10 cellular contexts compared by ENCODE assay signal in genomic region chr3:119588112-119588511, GRCh38. TPM values are rescaled to one million over a fixed set of nuclear protein-coding genes. Genes with fewer than 3 reads are reported as not detected.
DNase-seq lines count a peak whose midpoint lies in the region; ATAC-seq and TF ChIP-seq lines count a peak whose summit lies in the region.
"Had no signal": no experiment of that assay in that cellular context is flagged by ENCODE, and none has a peak within 500 bp of the region (broad histone marks: within the 10 kb centered on the region; RNA-seq: fewer than 3 reads in every experiment).

No MANE protein-coding gene starts in this region.

- H3K4me3 ChIP-seq in SK-N-SH (ENCODE audit: low read depth in 2 of 2, low read length in 1 of 2): no peak overlapping the region
- no peak overlapping the region for H3K4me3 ChIP-seq in effector memory CD4-positive, alpha-beta T cell (ENCODE audit: insufficient read depth, low read depth, low read length, poor library complexity, severe bottlenecking)

- H3K4me1 Mint-ChIP-seq in activated T-helper 2 cell treated with anti-CD3 and anti-CD28 coated beads, Interferon-gamma antibody, Interleukin-2, Interleukin-4, amounts not matched to agents 10 μg/mL and 5 μg/mL and 100 μg/mL, durations not matched to agents 14 hours and 24 hours and 36 hours (ENCODE audit: low read depth): peaks cover 25% of the 10 kb centered on the region

- TF ChIP-seq EP300 in SK-N-SH (IDR thresholded peaks at IDR 0.05; ENCODE audit: borderline replicate concordance in 1 of 2, low read depth in 1 of 2, low read length in 1 of 2): no peak

- peaks cover 3% of the 10 kb centered on the region for H3K9me3 Mint-ChIP-seq in activated T-helper 2 cell treated with anti-CD3 and anti-CD28 coated beads, Interferon-gamma antibody, Interleukin-2, Interleukin-4, amounts not matched to agents 10 μg/mL and 5 μg/mL and 100 μg/mL, durations not matched to agents 14 hours and 24 hours and 36 hours

- 99% methylated on average over 3 of the region's 3 CpGs for WGBS in SK-N-SH (ENCODE audit: low lambda C conversion rate)

- POLR2A ChIA-PET in SK-N-SH (lab: Yijun Ruan, JAX): no interaction called here

- TF ChIP-seq CTCF in SK-N-SH (IDR thresholded peaks at IDR 0.05): no peak

- peaks cover 17% of the 10 kb centered on the region for H3K36me3 Mint-ChIP-seq in activated T-helper 2 cell treated with anti-CD3 and anti-CD28 coated beads, Interferon-gamma antibody, Interleukin-2, Interleukin-4, amounts not matched to agents 10 μg/mL and 5 μg/mL and 100 μg/mL, durations not matched to agents 14 hours and 24 hours and 36 hours (ENCODE audit: low read depth)

- H2AFZ ChIP-seq in SK-N-SH (ENCODE audit: low read depth): no peak overlapping the region; the same call in 1 of the 2 replicates

- H3K9ac ChIP-seq in SK-N-SH: no peak overlapping the region

- peak overlapping the region; percentile 31 for H3K27ac Mint-ChIP-seq in activated T-helper 2 cell treated with anti-CD3 and anti-CD28 coated beads, Interferon-gamma antibody, Interleukin-2, Interleukin-4, amounts not matched to agents 10 μg/mL and 5 μg/mL and 100 μg/mL, durations not matched to agents 14 hours and 24 hours and 36 hours

- no peaks in the 10 kb centered on the region for H3K79me2 ChIP-seq in SK-N-SH (ENCODE audit: insufficient read depth)

- CTCF ChIA-PET in SK-N-SH (lab: Yijun Ruan, JAX): interaction anchor here (2.8 kb wide), 1 partner anchor 11 kb away, joined by 8 read pairs; no protein-coding TSS in a partner anchor

- DNase-seq in EH (ENCODE audit: low read depth): peak; percentile 15
- DNase-seq in activated T-helper 2 cell treated with anti-CD3 and anti-CD28 coated beads, Interferon-gamma antibody, Interleukin-2, Interleukin-4, amounts not matched to agents 10 μg/mL and 5 μg/mL and 100 μg/mL, durations not matched to agents 14 hours and 24 hours and 36 hours (ENCODE audit: low spot score): no peak
- peak; percentile 29 for DNase-seq in renal cortical epithelial cell (ENCODE audit: low read depth)
- DNase-seq in SK-N-SH: no peak
- DNase-seq in NCI-H2171 (lab: John Stamatoyannopoulos, UW): no peak
- DNase-seq in NCI-H1436 treated with DMSO at 0.1 percent for 48 hours (lab: John Stamatoyannopoulos, UW): no peak
- no peak for DNase-seq in effector memory CD4-positive, alpha-beta T cell
- DNase-seq: HCEC 1CT had no signal

- no peaks in the 10 kb centered on the region for H3K4me1 ChIP-seq in SK-N-SH (ENCODE audit: control insufficient read depth in 1 of 2, insufficient read depth in 2 of 2, low read depth in 1 of 2, low read length in 1 of 2)
- no peaks in the 10 kb centered on the region for H3K4me1 ChIP-seq in effector memory CD4-positive, alpha-beta T cell (ENCODE audit: control insufficient read depth, insufficient read depth, low read length, poor library complexity, severe bottlenecking)

- no peaks in the 10 kb centered on the region for H4K20me1 ChIP-seq in SK-N-SH (ENCODE audit: insufficient read depth)

- no peaks in the 10 kb centered on the region for H3F3A ChIP-seq in SK-N-SH (replicated peaks; ENCODE audit: insufficient read depth)

- peak; percentile 61 for ATAC-seq in HG02798 (IDR thresholded peaks at IDR 0.05; ENCODE audit: poor library complexity, unreplicated experiment)

- TF ChIP-seq RAD21 in SK-N-SH (IDR thresholded peaks at IDR 0.05; ENCODE audit: low read length): no peak

- peaks cover 11% of the 10 kb centered on the region for H3K27me3 Mint-ChIP-seq in activated T-helper 2 cell treated with anti-CD3 and anti-CD28 coated beads, Interferon-gamma antibody, Interleukin-2, Interleukin-4, amounts not matched to agents 10 μg/mL and 5 μg/mL and 100 μg/mL, durations not matched to agents 14 hours and 24 hours and 36 hours (ENCODE audit: low read depth)

- no peaks in the 10 kb centered on the region for H3K9me2 ChIP-seq in SK-N-SH

- H3K4me3 Mint-ChIP-seq in activated T-helper 2 cell treated with anti-CD3 and anti-CD28 coated beads, Interferon-gamma antibody, Interleukin-2, Interleukin-4, amounts not matched to agents 10 μg/mL and 5 μg/mL and 100 μg/mL, durations not matched to agents 14 hours and 24 hours and 36 hours (ENCODE audit: low read depth): no peak overlapping the region

- no peaks in the 10 kb centered on the region for H3K36me3 ChIP-seq in SK-N-SH (replicated peaks in 1 of 2; ENCODE audit: control insufficient read depth in 1 of 2, insufficient read depth in 2 of 2, low read length in 1 of 2)
- H3K36me3 ChIP-seq in effector memory CD4-positive, alpha-beta T cell (ENCODE audit: control insufficient read depth, insufficient read depth, low read length): no peaks in the 10 kb centered on the region

- H3K27me3 ChIP-seq in SK-N-SH (ENCODE audit: insufficient read depth): no peaks in the 10 kb centered on the region
- H3K27me3 ChIP-seq in effector memory CD4-positive, alpha-beta T cell (replicated peaks; ENCODE audit: control insufficient read depth, insufficient read depth, low read length, poor library complexity, severe bottlenecking): no peaks in the 10 kb centered on the region

- no peak overlapping the region for H3K27ac ChIP-seq in SK-N-SH (ENCODE audit: low read depth in 2 of 2, low read length in 1 of 2)
- no peak overlapping the region for H3K27ac ChIP-seq in effector memory CD4-positive, alpha-beta T cell (ENCODE audit: insufficient read depth, low read length, poor library complexity, severe bottlenecking)

- intact Hi-C loops in activated T-helper 2 cell treated with anti-CD3 and anti-CD28 coated beads, Interferon-gamma antibody, Interleukin-2, Interleukin-4, amounts not matched to agents 10 μg/mL and 5 μg/mL and 100 μg/mL, durations not matched to agents 14 hours and 24 hours and 36 hours (cut with micrococcal nuclease): loop anchor here (10.0 kb wide), 1 partner anchor 47 kb away; no protein-coding TSS in a partner anchor

- H3K9me3 ChIP-seq in SK-N-SH: no peaks in the 10 kb centered on the region
- no peaks in the 10 kb centered on the region for H3K9me3 ChIP-seq in effector memory CD4-positive, alpha-beta T cell (ENCODE audit: control insufficient read depth, low read length)

- no peak overlapping the region for H3K4me2 ChIP-seq in SK-N-SH

TF ChIP-seq in SK-N-SH, 30 proteins besides CTCF, POLR2A, EP300 and RAD21 (continues in another document):
- TF ChIP-seq USF2 (IDR thresholded peaks at IDR 0.05; ENCODE audit: borderline replicate concordance, low read depth, low read length) (no peak), RCOR1 (IDR thresholded peaks at IDR 0.05; ENCODE audit: low read length) (no peak), IRF3 (IDR thresholded peaks at IDR 0.05; ENCODE audit: low read depth, low read length) (no peak), POLR2AphosphoS5 (IDR thresholded peaks at IDR 0.05; ENCODE audit: low read depth, low read length) (no peak), ELF1 (IDR thresholded peaks at IDR 0.05) (no peak), TCF12 (IDR thresholded peaks at IDR 0.05) (no peak), NRF1 (IDR thresholded peaks at IDR 0.05; ENCODE audit: low read depth, low read length) (no peak), NFIC (IDR thresholded peaks at IDR 0.05; ENCODE audit: borderline replicate concordance) (no peak), GATA2 (CRISPR knock-in tag; IDR thresholded peaks at IDR 0.05) (no peak), CHD2 (IDR thresholded peaks at IDR 0.05; ENCODE audit: low read length, partially characterized antibody) (no peak), TEAD4 (IDR thresholded peaks at IDR 0.05; ENCODE audit: borderline replicate concordance, insufficient read depth) (no peak), TAF1 (IDR thresholded peaks at IDR 0.05; ENCODE audit: borderline replicate concordance, low read depth, low read length) (no peak)

RNA-seq across cellular contexts. Expression of gene ADPRH, which starts 8.8 kb away (rescaled TPM):
- 5.5 and 6.3 TPM in 2 replicates for total RNA-seq in activated T-helper 2 cell treated with anti-CD3 and anti-CD28 coated beads, Interferon-gamma antibody, Interleukin-2, Interleukin-4, amounts not matched to agents 10 μg/mL and 5 μg/mL and 100 μg/mL, durations not matched to agents 14 hours and 24 hours and 36 hours
- 6.6 and 7.8 TPM in 2 replicates for total RNA-seq in renal cortical epithelial cell
- polyA plus RNA-seq in SK-N-SH (2012; rRNA removed): 0.08 TPM in 1 of 2 replicates, not detected in the other
- polyA plus RNA-seq in SK-N-SH (2012; cell fraction: cytosol; rRNA removed): 0.03 TPM in 2 replicates
- polyA plus RNA-seq in SK-N-SH (2012; cell fraction: nucleus; rRNA removed): not detected in 2 replicates

RNA-seq across cellular contexts. Expression of gene PLA1A, which starts 9.6 kb away (rescaled TPM):
- total RNA-seq in activated T-helper 2 cell treated with anti-CD3 and anti-CD28 coated beads, Interferon-gamma antibody, Interleukin-2, Interleukin-4, amounts not matched to agents 10 μg/mL and 5 μg/mL and 100 μg/mL, durations not matched to agents 14 hours and 24 hours and 36 hours: not detected in 2 replicates
- 1.2 and 5.1 TPM in 2 replicates for total RNA-seq in renal cortical epithelial cell
- polyA plus RNA-seq in SK-N-SH (2012; rRNA removed): 0.08 TPM in 1 of 2 replicates, not detected in the other
- polyA plus RNA-seq in SK-N-SH (2012; cell fraction: cytosol; rRNA removed): 0.09 TPM in 1 of 2 replicates, not detected in the other
- polyA plus RNA-seq in SK-N-SH (2012; cell fraction: nucleus; rRNA removed): 0.06 TPM in 1 of 2 replicates, not detected in the other
- total RNA-seq: M059J had no signal

RNA-seq across cellular contexts. Expression of gene CD80, which starts 28.7 kb away (rescaled TPM):
- total RNA-seq in activated T-helper 2 cell treated with anti-CD3 and anti-CD28 coated beads, Interferon-gamma antibody, Interleukin-2, Interleukin-4, amounts not matched to agents 10 μg/mL and 5 μg/mL and 100 μg/mL, durations not matched to agents 14 hours and 24 hours and 36 hours: 6.8 TPM in 2 replicates
- total RNA-seq in renal cortical epithelial cell: not detected in 2 replicates
- not detected in 2 replicates for polyA plus RNA-seq in SK-N-SH (2012; rRNA removed)
- polyA plus RNA-seq in SK-N-SH (2012; cell fraction: cytosol; rRNA removed): 0.01 and 0.08 TPM in 2 replicates
- polyA plus RNA-seq in SK-N-SH (2012; cell fraction: nucleus; rRNA removed): 0.02 TPM in 1 of 2 replicates, not detected in the other
- total RNA-seq: M059J had no signal

Comparison
In these comparisons a context has a peak if more than half of its experiments do, and no peak if none do; other contexts are left out.
1. DNase-seq: peak in EH (single experiment) and renal cortical epithelial cell (single experiment); none in activated T-helper 2 cell treated with anti-CD3 and anti-CD28 coated beads, Interferon-gamma antibody, Interleukin-2, Interleukin-4, amounts not matched to agents 10 μg/mL and 5 μg/mL and 100 μg/mL, durations not matched to agents 14 hours and 24 hours and 36 hours (single experiment), SK-N-SH (single experiment), NCI-H2171 (single experiment), NCI-H1436 treated with DMSO at 0.1 percent for 48 hours (single experiment) and effector memory CD4-positive, alpha-beta T cell (0 of 3).